In the genomic region with DNA sequence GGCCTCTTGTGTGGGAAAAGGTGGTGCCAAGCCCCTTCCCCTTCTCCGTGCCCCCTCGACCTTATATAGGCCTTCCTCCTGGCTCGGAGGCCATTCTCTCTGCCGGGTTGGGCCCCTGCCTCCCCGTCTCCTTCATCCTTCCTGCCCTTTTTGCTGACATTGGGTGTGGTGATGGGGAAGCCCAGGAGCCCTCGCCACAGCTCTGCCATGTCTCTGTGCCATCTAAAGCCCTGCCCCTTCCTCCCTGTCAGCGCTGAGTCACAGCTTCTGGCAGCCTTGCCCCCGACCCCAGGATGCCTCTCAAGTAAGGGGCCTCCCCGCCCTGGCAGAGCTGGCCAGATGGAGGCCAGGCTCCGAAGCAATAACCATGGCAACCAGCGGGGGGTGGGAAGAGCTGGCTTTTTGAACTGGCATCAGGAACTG, we compare ENCODE assay signal across 8 cellular contexts. TPM values are rescaled to one million over a fixed set of nuclear protein-coding genes. Genes with fewer than 3 reads are reported as not detected.
DNase-seq lines count a peak whose midpoint lies in the region; ATAC-seq lines count a peak whose summit lies in the region.

No MANE protein-coding gene starts in this region.

- intact Hi-C loops in left cardiac atrium (cut with DNase I), result no loop called here

- H3K9me3 Mint-ChIP-seq in activated naive CD4-positive, alpha-beta T cell treated with anti-CD3 and anti-CD28 coated beads, Interleukin-2, amount 10 ng/mL, durations not matched to agents 7 days and 5 days, result no peaks in the 10 kb centered on the region

- peak overlapping the region; percentile 87 for H3K27ac Mint-ChIP-seq in activated naive CD4-positive, alpha-beta T cell treated with anti-CD3 and anti-CD28 coated beads, Interleukin-2, amount 10 ng/mL, durations not matched to agents 7 days and 5 days

- H3K36me3 Mint-ChIP-seq in activated naive CD4-positive, alpha-beta T cell treated with anti-CD3 and anti-CD28 coated beads, Interleukin-2, amount 10 ng/mL, durations not matched to agents 7 days and 5 days, result peaks cover 49% of the 10 kb centered on the region

- CTCF ChIA-PET in activated naive CD4-positive, alpha-beta T cell treated with anti-CD3 and anti-CD28 coated beads, Interleukin-2, amount 10 ng/mL, durations not matched to agents 7 days and 5 days (lab: Charles Lee), result interaction anchor here (0.8 to 1.5 kb wide), 3 partner anchors 10 to 184 kb away, joined by 4 to 5 read pairs (median 4); partner anchors contain the start of gene UBE2B

- DNase-seq in Daoy (ENCODE audit: low read depth) (peak; percentile 98), SW 1271 (lab: John Stamatoyannopoulos, UW) (peak; percentile 98 to 99), left cardiac atrium (peak; percentile 82), SKM-1 treated with dmso at 0.1 percent for 144 hours (lab: John Stamatoyannopoulos, UW; ENCODE audit: unreplicated experiment) (no peak)
- DNase-seq in activated naive CD4-positive, alpha-beta T cell treated with anti-CD3 and anti-CD28 coated beads, Interleukin-2, amount 10 ng/mL, durations not matched to agents 7 days and 5 days, result peak; percentile 82
- DNase-seq in stimulated activated CD4-positive, alpha-beta T cell treated with anti-CD3 and anti-CD28 coated beads, Interleukin-12 subunit alpha, Interleukin-12 subunit beta, amount 100 ng/mL, for 48 hours (ENCODE audit: low read depth in 2 of 3, low spot score in 1 of 3), result peak; percentile 74 to 84 (median 81)

- ATAC-seq in HG03108 (IDR thresholded peaks at IDR 0.05; ENCODE audit: unreplicated experiment), result peak; percentile 48
- ATAC-seq in left cardiac atrium, result peak; percentile 10 to 43
- ATAC-seq in GM21717 (IDR thresholded peaks at IDR 0.05; ENCODE audit: unreplicated experiment), result no peak

- no peaks in the 10 kb centered on the region for H3K27me3 Mint-ChIP-seq in activated naive CD4-positive, alpha-beta T cell treated with anti-CD3 and anti-CD28 coated beads, Interleukin-2, amount 10 ng/mL, durations not matched to agents 7 days and 5 days

- H3K4me1 Mint-ChIP-seq in activated naive CD4-positive, alpha-beta T cell treated with anti-CD3 and anti-CD28 coated beads, Interleukin-2, amount 10 ng/mL, durations not matched to agents 7 days and 5 days, result peaks cover 31% of the 10 kb centered on the region

- H3K4me3 Mint-ChIP-seq in activated naive CD4-positive, alpha-beta T cell treated with anti-CD3 and anti-CD28 coated beads, Interleukin-2, amount 10 ng/mL, durations not matched to agents 7 days and 5 days, result no peak overlapping the region

RNA-seq across cellular contexts. Expression of gene JADE2, which starts 30.4 kb away (rescaled TPM):
- 10.9 and 21.1 TPM in 2 replicates for total RNA-seq in Daoy (2014; rRNA removed; shearing (Covaris generic))
- total RNA-seq in left cardiac atrium, result 10 to 100 TPM; 34.7 to 49.0 TPM
